In the genomic region with DNA sequence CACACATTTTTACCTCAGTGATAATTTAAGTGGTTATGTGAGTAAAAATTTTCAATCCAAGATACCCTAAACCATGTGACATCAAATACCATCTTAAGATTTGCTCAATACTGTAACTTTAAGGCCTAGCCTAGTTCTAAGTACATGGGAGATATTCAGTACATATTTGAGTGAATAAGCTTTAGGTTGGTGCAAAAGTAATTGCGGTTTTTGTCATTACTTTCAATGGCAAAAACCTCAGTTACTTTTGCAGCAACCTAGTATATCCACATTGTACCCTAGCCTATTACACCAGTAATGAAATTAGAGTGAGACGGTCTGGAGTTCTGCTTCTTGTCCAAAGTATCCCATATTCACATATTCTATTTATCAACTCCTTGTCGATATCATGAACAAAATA, we compare ENCODE assay signal across 8 cellular contexts.
"Had no signal": no experiment of that assay in that cellular context is flagged by ENCODE, and none has a peak within 500 bp of the region (broad histone marks: within the 10 kb centered on the region; RNA-seq: fewer than 3 reads in every experiment).

No MANE protein-coding gene starts in this region.

- H3K4me2 ChIP-seq: KMS-11 had no signal

- H3K27ac ChIP-seq: HL-60, KMS-11 had no signal

- FAIRE-seq: HTR-8/SVneo had no signal

- H3K9ac ChIP-seq: KMS-11 had no signal

- DNase-seq: IMR-90, Karpas-422, Kasumi-1, KBM-7, KG1 had no signal
